8 cellular contexts compared by ENCODE assay signal in the genomic region with DNA sequence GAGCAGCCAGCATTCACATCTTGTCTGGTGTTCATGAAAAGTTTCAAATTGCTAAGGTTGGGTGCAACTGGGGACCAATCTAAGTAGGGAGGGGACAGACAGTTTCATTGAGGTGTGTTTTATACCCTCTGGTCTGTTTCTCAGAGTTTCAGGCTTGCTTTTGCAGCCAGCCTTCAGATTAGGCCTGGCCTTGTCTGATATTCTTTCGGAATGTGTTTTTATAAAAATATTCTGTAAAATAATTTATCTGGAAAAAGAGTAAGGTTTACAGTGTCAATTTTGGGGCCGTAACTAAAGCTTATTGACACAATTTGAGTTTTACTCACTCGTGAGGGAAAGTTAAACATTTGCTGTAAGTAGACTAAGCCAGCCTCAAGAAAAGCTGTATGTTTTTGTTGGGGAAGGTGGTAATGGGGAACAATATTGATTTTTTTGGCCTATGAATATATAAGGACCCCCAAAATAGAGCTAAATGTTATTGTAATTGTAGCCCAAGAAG. TPM values are rescaled to one million over a fixed set of nuclear protein-coding genes. Genes with fewer than 3 reads are reported as not detected.
DNase-seq lines count a peak whose midpoint lies in the region; ATAC-seq, FAIRE-seq and TF ChIP-seq lines count a peak whose summit lies in the region.

No MANE protein-coding gene starts in this region.

- FAIRE-seq in keratinocyte (lab: Jason Lieb, UNC) = no peak

- dilution Hi-C loops in keratinocyte (cut with MboI; ENCODE audit: extremely low pct_ligation_motif_present, low sequenced_read_pairs) = no loop called here

- TF ChIP-seq CTCF in AG09309 (IDR thresholded peaks at IDR 0.05; ENCODE audit: control insufficient read depth, insufficient read depth, low read depth, low read length, missing control alignments) = no peak
- no peak for TF ChIP-seq CTCF in keratinocyte (optimal IDR thresholded peaks at IDR 0.05 in 1 of 3, IDR thresholded peaks at IDR 0.05 in 1 of 3, conservative IDR thresholded peaks at IDR 0.05 in 1 of 3; ENCODE audit: extremely low read depth in 1 of 3, insufficient read depth in 2 of 3, low read length in 3 of 3)

- H3K9ac ChIP-seq in keratinocyte (ENCODE audit: control insufficient read depth, extremely low read depth, insufficient read depth, low read length) (peak overlapping the region; percentile 99), subcutaneous abdominal adipose tissue (ENCODE audit: low read length in 5 of 5) (peak overlapping the region; percentile 91 to 97 (median 94))

- H3K9me1 ChIP-seq in keratinocyte (ENCODE audit: control insufficient read depth, extremely low read depth, insufficient read depth, low read length) = no peaks in the 10 kb centered on the region

- H3K9me3 ChIP-seq in keratinocyte (ENCODE audit: control insufficient read depth, low read depth, low read length) = no peaks in the 10 kb centered on the region
- no peaks in the 10 kb centered on the region for H3K9me3 ChIP-seq in subcutaneous abdominal adipose tissue (ENCODE audit: control insufficient read depth in 5 of 5, low read length in 5 of 5)

- H3K79me2 ChIP-seq in keratinocyte (ENCODE audit: control insufficient read depth, insufficient read depth, low read length) = peaks cover 63% of the 10 kb centered on the region

- H3K4me1 Mint-ChIP-seq in activated T-helper 2 cell treated with anti-CD3 and anti-CD28 coated beads, Interferon-gamma antibody, Interleukin-2, Interleukin-4, amounts not matched to agents 10 μg/mL and 5 μg/mL and 100 μg/mL, durations not matched to agents 14 hours and 24 hours and 36 hours (ENCODE audit: low read depth) = peaks cover 45% of the 10 kb centered on the region

- H3K27me3 ChIP-seq in keratinocyte (ENCODE audit: control insufficient read depth, extremely low read depth, insufficient read depth, low read length) (no peaks in the 10 kb centered on the region), subcutaneous abdominal adipose tissue (ENCODE audit: control insufficient read depth in 5 of 5, insufficient read depth in 4 of 5, low read length in 5 of 5) (no peaks in the 10 kb centered on the region)

- ATAC-seq in GM18873 (IDR thresholded peaks at IDR 0.05; ENCODE audit: low FRiP score, unreplicated experiment) = peak; percentile 16
- ATAC-seq in HG03108 (IDR thresholded peaks at IDR 0.05; ENCODE audit: unreplicated experiment) = peak; percentile 14

- H3K9me3 Mint-ChIP-seq in activated T-helper 2 cell treated with anti-CD3 and anti-CD28 coated beads, Interferon-gamma antibody, Interleukin-2, Interleukin-4, amounts not matched to agents 10 μg/mL and 5 μg/mL and 100 μg/mL, durations not matched to agents 14 hours and 24 hours and 36 hours = no peaks in the 10 kb centered on the region

- peaks cover 12% of the 10 kb centered on the region for H4K20me1 ChIP-seq in keratinocyte (ENCODE audit: control insufficient read depth, extremely low read depth, insufficient read depth, low read length)

- peaks cover 12% of the 10 kb centered on the region for H3K4me1 ChIP-seq in keratinocyte (ENCODE audit: control insufficient read depth, extremely low read depth, insufficient read depth, low read length)
- H3K4me1 ChIP-seq in subcutaneous abdominal adipose tissue (ENCODE audit: control insufficient read depth in 5 of 5, insufficient read depth in 5 of 5, low read length in 5 of 5) = peaks cover 0 to 34% (median 28%) of the 10 kb centered on the region in 5 donors

- intact Hi-C loops in activated T-helper 2 cell treated with anti-CD3 and anti-CD28 coated beads, Interferon-gamma antibody, Interleukin-2, Interleukin-4, amounts not matched to agents 10 μg/mL and 5 μg/mL and 100 μg/mL, durations not matched to agents 14 hours and 24 hours and 36 hours (cut with micrococcal nuclease) = loop anchor here (1.0 to 5.0 kb wide), 4 partner anchors 9 to 360 kb away; a partner anchor contains a TSS

- H3K36me3 Mint-ChIP-seq in activated T-helper 2 cell treated with anti-CD3 and anti-CD28 coated beads, Interferon-gamma antibody, Interleukin-2, Interleukin-4, amounts not matched to agents 10 μg/mL and 5 μg/mL and 100 μg/mL, durations not matched to agents 14 hours and 24 hours and 36 hours (ENCODE audit: low read depth) = peaks cover 28% of the 10 kb centered on the region

- H3K36me3 ChIP-seq in keratinocyte (ENCODE audit: control insufficient read depth in 2 of 2, extremely low read depth in 1 of 2, insufficient read depth in 2 of 2, low read length in 2 of 2) (no peaks in the 10 kb centered on the region), subcutaneous abdominal adipose tissue (ENCODE audit: control insufficient read depth in 5 of 5, insufficient read depth in 5 of 5, low read length in 5 of 5) (no peaks in the 10 kb centered on the region)

- H2AFZ ChIP-seq in keratinocyte (ENCODE audit: control insufficient read depth, low read length) = peak overlapping the region; percentile 83

- H3K27ac ChIP-seq in keratinocyte (ENCODE audit: control insufficient read depth, insufficient read depth, low read length) = peak overlapping the region; percentile 95
- peak overlapping the region; percentile 97 for H3K27ac ChIP-seq in subcutaneous abdominal adipose tissue (ENCODE audit: low read depth, low read length)

- no peaks in the 10 kb centered on the region for H3K27me3 Mint-ChIP-seq in activated T-helper 2 cell treated with anti-CD3 and anti-CD28 coated beads, Interferon-gamma antibody, Interleukin-2, Interleukin-4, amounts not matched to agents 10 μg/mL and 5 μg/mL and 100 μg/mL, durations not matched to agents 14 hours and 24 hours and 36 hours (ENCODE audit: low read depth)

- H3K4me2 ChIP-seq in keratinocyte (ENCODE audit: control insufficient read depth, extremely low read depth, insufficient read depth, low read depth, low read length) = peak overlapping the region; percentile 96

- peak overlapping the region; percentile 85 for H3K4me3 ChIP-seq in AG09309 (ENCODE audit: control insufficient read depth, low read depth, low read length)
- H3K4me3 ChIP-seq in keratinocyte (ENCODE audit: control insufficient read depth in 2 of 3, extremely low read depth in 1 of 3, insufficient read depth in 2 of 3, low read depth in 1 of 3, low read length in 3 of 3) = peak overlapping the region; percentile 88 to 99 (median 98)
- H3K4me3 ChIP-seq in subcutaneous abdominal adipose tissue (ENCODE audit: low read depth in 1 of 5, low read length in 5 of 5) = peak overlapping the region; percentile 90 to 95 (median 94)

- peak overlapping the region; percentile 99 for H3K27ac Mint-ChIP-seq in activated T-helper 2 cell treated with anti-CD3 and anti-CD28 coated beads, Interferon-gamma antibody, Interleukin-2, Interleukin-4, amounts not matched to agents 10 μg/mL and 5 μg/mL and 100 μg/mL, durations not matched to agents 14 hours and 24 hours and 36 hours

- DNase-seq in AG09309 (ENCODE audit: low read depth) (no peak), keratinocyte (ENCODE audit: low read depth, low spot score) (no peak), NCI-H146 treated with DMSO at 0.1 percent for 48 hours (lab: John Stamatoyannopoulos, UW; ENCODE audit: unreplicated experiment) (no peak), GOT3 (lab: John Stamatoyannopoulos, UW) (no peak)
- DNase-seq in activated T-helper 2 cell treated with anti-CD3 and anti-CD28 coated beads, Interferon-gamma antibody, Interleukin-2, Interleukin-4, amounts not matched to agents 10 μg/mL and 5 μg/mL and 100 μg/mL, durations not matched to agents 14 hours and 24 hours and 36 hours (ENCODE audit: low spot score) = no peak

- H3K4me3 Mint-ChIP-seq in activated T-helper 2 cell treated with anti-CD3 and anti-CD28 coated beads, Interferon-gamma antibody, Interleukin-2, Interleukin-4, amounts not matched to agents 10 μg/mL and 5 μg/mL and 100 μg/mL, durations not matched to agents 14 hours and 24 hours and 36 hours (ENCODE audit: low read depth) = peak overlapping the region; percentile 99

RNA-seq across cellular contexts. Expression of a gene that starts 1.3 kb away (rescaled TPM):
- total RNA-seq in activated T-helper 2 cell treated with anti-CD3 and anti-CD28 coated beads, Interferon-gamma antibody, Interleukin-2, Interleukin-4, amounts not matched to agents 10 μg/mL and 5 μg/mL and 100 μg/mL, durations not matched to agents 14 hours and 24 hours and 36 hours = 73.8 and 81.7 TPM in 2 replicates
- polyA plus RNA-seq in keratinocyte = 19.8 to 41.1 TPM (median 20.6 TPM) in 3 replicates
- polyA plus RNA-seq in keratinocyte (2011; ENCODE audit: low read depth) = 54.9 TPM
- 15.0 and 29.9 TPM in 2 replicates for polyA plus RNA-seq in keratinocyte (2011; cell fraction: cytosol; rRNA removed)
- polyA plus RNA-seq in keratinocyte (2011; cell fraction: nucleus; rRNA removed) = 44.6 and 61.3 TPM in 2 replicates
- polyA plus RNA-seq in keratinocyte (2012; ENCODE audit: low replicate concordance) = 25.4 and 26.8 TPM in 2 replicates
- 2.8 to 39.3 TPM (median 10.6 TPM) in 3 replicates for polyA minus RNA-seq in keratinocyte
- polyA minus RNA-seq in keratinocyte (2011; cell fraction: cytosol; rRNA and poly(A)+ RNA removed) = 22.8 TPM
- 30.2 and 70.4 TPM in 2 replicates for polyA minus RNA-seq in keratinocyte (2011; cell fraction: nucleus; rRNA and poly(A)+ RNA removed)
